ENCODE assay signal across 8 cellular contexts in genomic region chr2:231706731-231707624, GRCh38. TPM values are rescaled to one million over a fixed set of nuclear protein-coding genes. Genes with fewer than 3 reads are reported as not detected.
DNase-seq lines count a peak whose midpoint lies in the region; ATAC-seq and TF ChIP-seq lines count a peak whose summit lies in the region.

No MANE protein-coding gene starts in this region.

- no peaks in the 10 kb centered on the region for H3K9me2 ChIP-seq in OCI-LY1 (ENCODE audit: low read depth, low read length)

- no peak overlapping the region for H2AFZ ChIP-seq in OCI-LY1 (ENCODE audit: low read length)

- peak overlapping the region; percentile 87 for H3K9ac ChIP-seq in OCI-LY1 (ENCODE audit: low read length)

- peak; percentile 98 for TF ChIP-seq CTCF in OCI-LY1 (IDR thresholded peaks at IDR 0.05; ENCODE audit: low read length)

- ATAC-seq in GM21515 (IDR thresholded peaks at IDR 0.05; ENCODE audit: unreplicated experiment): peak; percentile 37

- peaks cover 33% of the 10 kb centered on the region for H3K36me3 ChIP-seq in OCI-LY1 (ENCODE audit: insufficient read depth, low read length)

- H3F3A ChIP-seq in OCI-LY1 (ENCODE audit: insufficient read depth, low read length): peaks cover 12% of the 10 kb centered on the region; the same call in 1 of the 2 replicates

- peak overlapping the region; percentile 72 for H3K4me3 ChIP-seq in OCI-LY1 (ENCODE audit: low read depth, low read length, poor library complexity, severe bottlenecking)

- peak; percentile 60 for DNase-seq in DMS114 treated with DMSO at 0.1 percent for 48 hours (lab: John Stamatoyannopoulos, UW; ENCODE audit: unreplicated experiment)
- DNase-seq in HuH-7 (ENCODE audit: low spot score): peak; percentile 98
- peak; percentile 96 for DNase-seq in activated T-cell treated with anti-CD3 and anti-CD28 coated beads for 4 hours
- DNase-seq in epithelial cell of prostate (ENCODE audit: low read depth, low spot score): peak; percentile 93
- DNase-seq in mucosa of gallbladder (ENCODE audit: low spot score): peak; percentile 99
- peak; percentile 95 for DNase-seq in stimulated activated CD8-positive, alpha-beta memory T cell treated with anti-CD3 and anti-CD28 coated beads, Interleukin-4, amount 100 ng/mL, for 4 hours (ENCODE audit: low read depth in 2 of 2, low spot score in 1 of 2)

- H3K4me2 ChIP-seq in OCI-LY1 (ENCODE audit: low read length): peak overlapping the region; percentile 86

- peak overlapping the region; percentile 86 for H3K27ac ChIP-seq in OCI-LY1 (ENCODE audit: low read depth, low read length, poor library complexity, severe bottlenecking)
- peak overlapping the region; percentile 95 for H3K27ac ChIP-seq in epithelial cell of prostate

- H3K4me1 ChIP-seq in OCI-LY1 (ENCODE audit: insufficient read depth, low read length, severe bottlenecking): peaks cover 35% of the 10 kb centered on the region

- H3K9me3 ChIP-seq in OCI-LY1 (ENCODE audit: low read length): no peaks in the 10 kb centered on the region

- no peaks in the 10 kb centered on the region for H3K27me3 ChIP-seq in OCI-LY1 (ENCODE audit: insufficient read depth, low read length)

- H3K79me2 ChIP-seq in OCI-LY1 (ENCODE audit: insufficient read depth, low read length): peaks cover 34% of the 10 kb centered on the region

- no peaks in the 10 kb centered on the region for H4K20me1 ChIP-seq in OCI-LY1 (ENCODE audit: insufficient read depth, low read length)

RNA-seq across cellular contexts. Expression of gene PTMA, which starts 1.3 kb away (rescaled TPM):
- 763 TPM for total RNA-seq in mucosa of gallbladder

Comparison
In these comparisons a context has a peak if more than half of its experiments do, and no peak if none do; other contexts are left out.
1. Peak in every context shown above with its lines: DNase-seq, ATAC-seq, H3K4me3 ChIP-seq and H3K27ac ChIP-seq.